Comparison of ENCODE assay signal across 8 cellular contexts in the genomic region with DNA sequence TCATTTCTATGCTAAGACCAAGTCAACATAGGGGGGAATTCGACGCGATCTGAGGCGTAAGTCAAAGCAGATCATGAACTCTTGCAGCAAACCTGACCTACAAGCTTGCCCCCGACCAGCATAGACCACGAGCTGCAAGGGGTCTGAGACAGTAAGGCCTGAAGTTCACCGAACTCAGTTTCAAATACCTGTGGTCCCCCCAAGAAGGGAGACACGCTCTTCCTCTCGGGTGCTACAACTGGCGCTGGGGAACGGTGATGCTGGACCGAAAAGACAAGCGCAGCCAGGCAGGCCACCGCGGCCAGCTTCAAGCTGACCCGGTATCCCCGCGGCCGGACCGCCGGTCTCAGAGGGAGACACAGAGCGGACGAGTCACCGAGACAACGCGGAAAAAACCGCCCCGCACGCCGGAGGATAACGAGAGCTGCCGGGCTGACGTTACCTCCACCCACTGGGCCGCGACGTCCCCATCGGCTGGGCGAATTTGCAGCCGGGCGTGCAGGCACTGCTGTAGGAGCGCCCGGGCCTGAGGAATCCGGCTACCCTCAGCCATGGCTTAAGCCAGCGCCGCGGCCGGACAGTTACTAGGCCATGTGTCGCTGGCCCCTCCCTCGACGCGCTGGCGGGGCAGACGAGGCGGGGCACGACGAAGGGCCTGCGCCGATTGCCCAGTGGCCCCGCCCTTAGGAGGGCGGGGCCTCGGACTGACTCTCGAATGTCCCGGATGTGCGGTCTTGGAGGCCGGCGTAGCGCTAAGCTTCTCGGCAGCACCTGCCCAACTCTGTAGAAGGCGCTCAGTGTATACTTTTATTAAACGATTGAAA. TPM values are rescaled to one million over a fixed set of nuclear protein-coding genes. Genes with fewer than 3 reads are reported as not detected.
DNase-seq lines count a peak whose midpoint lies in the region; ATAC-seq, FAIRE-seq and TF ChIP-seq lines count a peak whose summit lies in the region.

Gene DTD2 (minus strand): TSS at position 666 of the 824 bp plus-strand sequence. CDS start 113 bp downstream, at position 553.

- FAIRE-seq in kidney (lab: Jason Lieb, UNC) = peak; percentile 88

- peak within 1 kb of the TSS; percentile 68 to 89 for H3K9ac ChIP-seq in kidney (ENCODE audit: low read length in 2 of 2)

- H3K4me3 ChIP-seq in kidney (ENCODE audit: low read length in 2 of 2) = peak within 1 kb of the TSS; percentile 85 to 94

- ATAC-seq in GM19043 (IDR thresholded peaks at IDR 0.05; ENCODE audit: low read depth, unreplicated experiment) (peak; percentile 98), HG03378 (IDR thresholded peaks at IDR 0.05; ENCODE audit: unreplicated experiment) (peak; percentile 93)

- no peaks in the 10 kb centered on the region for H3K9me3 ChIP-seq in kidney (ENCODE audit: control insufficient read depth in 1 of 2, low read length in 2 of 2)

- DNase-seq in AG20443 (ENCODE audit: low spot score) (peak; percentile 99), NCI-H446 treated with DMSO at 0.1 percent for 48 hours (lab: John Stamatoyannopoulos, UW) (peak; percentile 91), cerebellum (ENCODE audit: low spot score) (peak; percentile 97), kidney (peak; percentile 97)
- DNase-seq in activated CD4-positive, alpha-beta T cell treated with anti-CD3 and anti-CD28 coated beads for 1 hour = peak; percentile 87
- peak; percentile 93 for DNase-seq in stimulated activated CD4-positive, alpha-beta T cell treated with anti-CD3 and anti-CD28 coated beads, Interleukin-15, amount 100 ng/mL, for 24 hours

- intact Hi-C loops in kidney (cut with DNase I) = no loop called here

- H3K4me1 ChIP-seq in kidney (ENCODE audit: control insufficient read depth in 1 of 2, insufficient read depth in 1 of 2, low read depth in 1 of 2, low read length in 2 of 2) = no peaks in the 10 kb centered on the region

- H3K27ac ChIP-seq in kidney (ENCODE audit: low read depth in 2 of 2, low read length in 2 of 2) = peak within 1 kb of the TSS; percentile 74 to 87

- no peak for TF ChIP-seq CTCF in kidney (IDR thresholded peaks at IDR 0.05; ENCODE audit: borderline replicate concordance, extremely low read depth, insufficient read depth)

- H3K36me3 ChIP-seq in kidney (ENCODE audit: control insufficient read depth in 1 of 2, insufficient read depth in 2 of 2, low read length in 2 of 2) = peaks cover 0 to 4% of the 10 kb centered on the region in 2 donors

RNA-seq across cellular contexts. Expression of gene DTD2, which starts in this region (rescaled TPM):
- 37.2 TPM for total RNA-seq in cerebellum
- 16.2 TPM for total RNA-seq in kidney
- 7.7 TPM for polyA plus RNA-seq in kidney (ENCODE audit: insufficient read depth, low read depth, low replicate concordance)

Comparison
In these comparisons a context has a peak if more than half of its experiments do, and no peak if none do; other contexts are left out.
1. Peak in every context shown above with its lines: DNase-seq, ATAC-seq, H3K4me3 ChIP-seq and H3K27ac ChIP-seq.